ENCODE assay signal across 14 cellular contexts in genomic region chr3:30454636-30455035, GRCh38.
A peak's percentile ranks its signal among the peaks of the same experiment; 100 is the strongest.
DNase-seq lines count a peak whose midpoint lies in the region; ATAC-seq and TF ChIP-seq lines count a peak whose summit lies in the region.
"Had no signal": no experiment of that assay in that cellular context is flagged by ENCODE, and none has a peak within 500 bp of the region (broad histone marks: within the 10 kb centered on the region; RNA-seq: fewer than 3 reads in every experiment).

No MANE protein-coding gene starts in this region.

- peak overlapping the region in 3 of 4 donors; percentile 0 to 79 (median 67) for H3K27ac ChIP-seq in esophagus muscularis mucosa (replicated peaks in 1 of 4)
- H3K27ac ChIP-seq in sigmoid colon, result peak overlapping the region in 2 of 4 donors; percentile 80 to 81
- H3K27ac ChIP-seq: A549 had no signal

- no peaks in the 10 kb centered on the region for H3K36me3 ChIP-seq in esophagus muscularis mucosa
- no peaks in the 10 kb centered on the region for H3K36me3 ChIP-seq in sigmoid colon
- H3K36me3 ChIP-seq: HAP-1 had no signal

- H3K9me3 Mint-ChIP-seq in activated CD8-positive, alpha-beta memory T cell treated with anti-CD3 and anti-CD28 coated beads, Interleukin-2, amount 10 ng/mL, durations not matched to agents 7 days and 5 days (ENCODE audit: low read depth), result peaks cover 5% of the 10 kb centered on the region
- no peaks in the 10 kb centered on the region for H3K9me3 Mint-ChIP-seq in activated naive CD4-positive, alpha-beta T cell treated with anti-CD3 and anti-CD28 coated beads, Interleukin-2, amount 10 ng/mL, durations not matched to agents 7 days and 5 days

- 95% methylated on average over 1 of the region's 1 CpG for WGBS in esophagus muscularis mucosa
- 94 to 97% methylated on average over 1 of the region's 1 CpG for WGBS in sigmoid colon, 2 donors

- TF ChIP-seq EP300 in esophagus muscularis mucosa (IDR thresholded peaks at IDR 0.05) (no peak), sigmoid colon (IDR thresholded peaks at IDR 0.05) (no peak)

- peaks cover 22 to 57% (median 35%) of the 10 kb centered on the region in 4 donors for H3K4me1 ChIP-seq in esophagus muscularis mucosa
- peaks cover 0 to 65% (median 42%) of the 10 kb centered on the region in 4 donors for H3K4me1 ChIP-seq in sigmoid colon
- H3K4me1 ChIP-seq: A549, Caco-2, HAP-1 had no signal

- CTCF ChIA-PET in activated CD8-positive, alpha-beta memory T cell treated with anti-CD3 and anti-CD28 coated beads, Interleukin-2, amount 10 ng/mL, durations not matched to agents 7 days and 5 days (lab: Charles Lee), result no interaction called here
- CTCF ChIA-PET in activated naive CD4-positive, alpha-beta T cell treated with anti-CD3 and anti-CD28 coated beads, Interleukin-2, amount 10 ng/mL, durations not matched to agents 7 days and 5 days (lab: Charles Lee), result no interaction called here

- no peak for TF ChIP-seq POLR2A in esophagus muscularis mucosa (IDR thresholded peaks at IDR 0.05; ENCODE audit: low read depth)
- TF ChIP-seq POLR2A in sigmoid colon (IDR thresholded peaks at IDR 0.05), result no peak

- DNase-seq in esophagus muscularis mucosa (ENCODE audit: extremely low spot score), result no peak
- DNase-seq in left ventricle myocardium superior, result peak; percentile 31
- peak; percentile 60 for DNase-seq in sigmoid colon
- DNase-seq in activated CD8-positive, alpha-beta memory T cell treated with anti-CD3 and anti-CD28 coated beads, Interleukin-2, amount 10 ng/mL, durations not matched to agents 7 days and 5 days, result no peak
- DNase-seq in activated naive CD4-positive, alpha-beta T cell treated with anti-CD3 and anti-CD28 coated beads, Interleukin-2, amount 10 ng/mL, durations not matched to agents 7 days and 5 days, result no peak
- DNase-seq in glomerular visceral epithelial cell (ENCODE audit: extremely low spot score), result no peak
- DNase-seq: Caco-2; CD8-positive, alpha-beta memory T cell; DMS53; GF-D8 had no signal

- H3K4me3 Mint-ChIP-seq in activated CD8-positive, alpha-beta memory T cell treated with anti-CD3 and anti-CD28 coated beads, Interleukin-2, amount 10 ng/mL, durations not matched to agents 7 days and 5 days, result no peak overlapping the region
- H3K4me3 Mint-ChIP-seq in activated naive CD4-positive, alpha-beta T cell treated with anti-CD3 and anti-CD28 coated beads, Interleukin-2, amount 10 ng/mL, durations not matched to agents 7 days and 5 days, result no peak overlapping the region
- H3K4me3 Mint-ChIP-seq: CD14-positive monocyte; CD8-positive, alpha-beta memory T cell had no signal

- intact Hi-C loops in esophagus muscularis mucosa (cut with DNase I) (loop anchor here (10.0 kb wide), 1 partner anchor 240 kb away; no protein-coding TSS in a partner anchor), left ventricle myocardium superior (cut with micrococcal nuclease) (loop anchor here (10.0 kb wide), 1 partner anchor 230 kb away; no protein-coding TSS in a partner anchor), sigmoid colon (cut with DNase I) (no loop called here)

- TF ChIP-seq CTCF in esophagus muscularis mucosa (IDR thresholded peaks at IDR 0.05), result no peak
- no peak for TF ChIP-seq CTCF in sigmoid colon (IDR thresholded peaks at IDR 0.05)

- H3K36me3 Mint-ChIP-seq in activated CD8-positive, alpha-beta memory T cell treated with anti-CD3 and anti-CD28 coated beads, Interleukin-2, amount 10 ng/mL, durations not matched to agents 7 days and 5 days, result peaks cover 1% of the 10 kb centered on the region
- no peaks in the 10 kb centered on the region for H3K36me3 Mint-ChIP-seq in activated naive CD4-positive, alpha-beta T cell treated with anti-CD3 and anti-CD28 coated beads, Interleukin-2, amount 10 ng/mL, durations not matched to agents 7 days and 5 days
- H3K36me3 Mint-ChIP-seq: CD14-positive monocyte had no signal

- peak; percentile 39 for ATAC-seq in left ventricle myocardium superior
- ATAC-seq in activated CD8-positive, alpha-beta memory T cell treated with anti-CD3 and anti-CD28 coated beads, Interleukin-2, amount 10 ng/mL, durations not matched to agents 7 days and 5 days, result no peak
- ATAC-seq: A549, HepG2 had no signal

- H3K27me3 ChIP-seq in esophagus muscularis mucosa, result no peaks in the 10 kb centered on the region
- no peaks in the 10 kb centered on the region for H3K27me3 ChIP-seq in sigmoid colon

- no peaks in the 10 kb centered on the region for H3K4me1 Mint-ChIP-seq in activated CD8-positive, alpha-beta memory T cell treated with anti-CD3 and anti-CD28 coated beads, Interleukin-2, amount 10 ng/mL, durations not matched to agents 7 days and 5 days
- no peaks in the 10 kb centered on the region for H3K4me1 Mint-ChIP-seq in activated naive CD4-positive, alpha-beta T cell treated with anti-CD3 and anti-CD28 coated beads, Interleukin-2, amount 10 ng/mL, durations not matched to agents 7 days and 5 days

- H3K9me3 ChIP-seq in esophagus muscularis mucosa (peaks cover 0 to 14% (median 0%) of the 10 kb centered on the region in 4 donors), sigmoid colon (no peaks in the 10 kb centered on the region)
- H3K9me3 ChIP-seq: A549, HAP-1 had no signal

- H3K27me3 Mint-ChIP-seq in activated CD8-positive, alpha-beta memory T cell treated with anti-CD3 and anti-CD28 coated beads, Interleukin-2, amount 10 ng/mL, durations not matched to agents 7 days and 5 days, result no peaks in the 10 kb centered on the region
- H3K27me3 Mint-ChIP-seq in activated naive CD4-positive, alpha-beta T cell treated with anti-CD3 and anti-CD28 coated beads, Interleukin-2, amount 10 ng/mL, durations not matched to agents 7 days and 5 days, result no peaks in the 10 kb centered on the region
- H3K27me3 Mint-ChIP-seq: CD8-positive, alpha-beta memory T cell had no signal

- H3K27ac Mint-ChIP-seq in activated CD8-positive, alpha-beta memory T cell treated with anti-CD3 and anti-CD28 coated beads, Interleukin-2, amount 10 ng/mL, durations not matched to agents 7 days and 5 days, result no peak overlapping the region
- H3K27ac Mint-ChIP-seq in activated naive CD4-positive, alpha-beta T cell treated with anti-CD3 and anti-CD28 coated beads, Interleukin-2, amount 10 ng/mL, durations not matched to agents 7 days and 5 days, result no peak overlapping the region
- H3K27ac Mint-ChIP-seq: CD14-positive monocyte; CD8-positive, alpha-beta memory T cell had no signal

- H3K4me3 ChIP-seq in esophagus muscularis mucosa (no peak overlapping the region), sigmoid colon (no peak overlapping the region)
- H3K4me3 ChIP-seq: A549, HAP-1 had no signal

Comparison
In these comparisons a context has a peak if more than half of its experiments do, and no peak if none do; other contexts are left out.
1. DNase-seq: peak in left ventricle myocardium superior (single experiment) and sigmoid colon (single experiment); none in esophagus muscularis mucosa (single experiment), activated CD8-positive, alpha-beta memory T cell treated with anti-CD3 and anti-CD28 coated beads, Interleukin-2, amount 10 ng/mL, durations not matched to agents 7 days and 5 days (single experiment), activated naive CD4-positive, alpha-beta T cell treated with anti-CD3 and anti-CD28 coated beads, Interleukin-2, amount 10 ng/mL, durations not matched to agents 7 days and 5 days (single experiment) and glomerular visceral epithelial cell (single experiment).